ENCODE assay signal across 18 cellular contexts in the genomic region with DNA sequence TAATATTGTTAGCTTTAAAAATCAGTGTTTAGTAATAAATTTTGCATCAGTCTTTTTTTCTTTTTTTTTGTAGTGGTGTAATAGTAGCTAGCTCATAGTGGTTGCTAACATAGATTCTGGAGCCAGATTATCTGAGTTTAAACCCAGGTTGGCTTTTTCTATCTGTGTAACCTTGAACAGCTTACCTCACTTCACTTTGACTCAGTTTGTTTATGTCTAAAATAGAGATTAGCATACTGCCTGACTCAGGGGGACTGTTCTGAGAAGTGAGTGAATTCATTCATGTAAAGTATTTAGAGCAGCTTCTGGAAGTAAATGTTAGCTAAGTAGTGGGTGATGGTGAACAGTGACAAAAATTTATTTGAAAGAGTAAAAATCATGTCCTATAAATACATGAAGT. TPM values are rescaled to one million over a fixed set of nuclear protein-coding genes. Genes with fewer than 3 reads are reported as not detected.
DNase-seq lines count a peak whose midpoint lies in the region; ATAC-seq, FAIRE-seq and TF ChIP-seq lines count a peak whose summit lies in the region.
"Had no signal": no experiment of that assay in that cellular context is flagged by ENCODE, and none has a peak within 500 bp of the region (broad histone marks: within the 10 kb centered on the region; RNA-seq: fewer than 3 reads in every experiment).

No MANE protein-coding gene starts in this region.

- no peaks in the 10 kb centered on the region for H4K20me1 ChIP-seq in endothelial cell of umbilical vein (replicated peaks; ENCODE audit: control insufficient read depth, extremely low read depth, insufficient read depth, low read length)

- H2AFZ ChIP-seq in endothelial cell of umbilical vein (ENCODE audit: low read depth, low read length): no peak overlapping the region
- H2AFZ ChIP-seq: GM23338 had no signal

- FAIRE-seq in endothelial cell of umbilical vein (lab: Jason Lieb, UNC) (no peak), GM19239 (lab: Jason Lieb, UNC) (no peak)

- no peak for ATAC-seq in HG02678 (IDR thresholded peaks at IDR 0.05; ENCODE audit: unreplicated experiment)
- ATAC-seq: GM23338, sciatic nerve had no signal

- H3K4me1 Mint-ChIP-seq in T-helper 1 cell treated with Interleukin-12 subunit alpha and Interleukin-12 subunit beta and Interleukin-4 antibody, amounts not matched to agents 30 μg/mL and 1 μg/mL, for 36 hours (ENCODE audit: low read depth): peaks cover 16% of the 10 kb centered on the region
- H3K4me1 Mint-ChIP-seq: GM23338 had no signal

- BruUV-seq in endothelial cell of umbilical vein (replicated peaks; lab: Mats Ljungman, UMichigan): no TSS peak

- H3K27ac ChIP-seq in endothelial cell of umbilical vein (ENCODE audit: insufficient read depth, low read depth, low read length): no peak overlapping the region
- H3K27ac ChIP-seq in sigmoid colon: peak overlapping the region; percentile 3 to 63 (median 52)

- H3K9me3 Mint-ChIP-seq in T-helper 1 cell treated with Interleukin-12 subunit alpha and Interleukin-12 subunit beta and Interleukin-4 antibody, amounts not matched to agents 30 μg/mL and 1 μg/mL, for 36 hours: no peaks in the 10 kb centered on the region
- H3K9me3 Mint-ChIP-seq: activated naive CD8-positive, alpha-beta T cell treated with anti-CD3 and anti-CD28 coated beads, Interleukin-2, amount 10 ng/mL, durations not matched to agents 7 days and 5 days; dendritic cell treated with granulocyte-macrophage colony-stimulating factor and Interleukin-4, amounts not matched to agents 40 ng/mL and 50 ng/mL, for 4 days; GM23338; natural killer cell treated with Interleukin-12 subunit alpha and Interleukin-12 subunit beta and Interleukin-15 and Interleukin-18, amount 100 ng/mL, for 72 hours had no signal

- H3K4me1 ChIP-seq in endothelial cell of umbilical vein (ENCODE audit: control insufficient read depth, extremely low read depth, insufficient read depth, low read length) (peaks cover 36% of the 10 kb centered on the region), sigmoid colon (peaks cover 0 to 84% (median 65%) of the 10 kb centered on the region in 4 donors)
- H3K4me1 ChIP-seq: BE2C had no signal

- POLR2A ChIA-PET in endothelial cell of umbilical vein (lab: Charles Lee): no interaction called here

- peak overlapping the region; percentile 39 for H3K27ac Mint-ChIP-seq in T-helper 1 cell treated with Interleukin-12 subunit alpha and Interleukin-12 subunit beta and Interleukin-4 antibody, amounts not matched to agents 30 μg/mL and 1 μg/mL, for 36 hours
- H3K27ac Mint-ChIP-seq: activated naive CD8-positive, alpha-beta T cell treated with anti-CD3 and anti-CD28 coated beads, Interleukin-2, amount 10 ng/mL, durations not matched to agents 7 days and 5 days; dendritic cell treated with granulocyte-macrophage colony-stimulating factor and Interleukin-4, amounts not matched to agents 40 ng/mL and 50 ng/mL, for 4 days; GM23338; natural killer cell treated with Interleukin-12 subunit alpha and Interleukin-12 subunit beta and Interleukin-15 and Interleukin-18, amount 100 ng/mL, for 72 hours had no signal

- intact Hi-C loops in endothelial cell of umbilical vein (cut with micrococcal nuclease) (no loop called here), sigmoid colon (cut with DNase I) (loop anchor here (5.0 kb wide), 1 partner anchor 33 kb away; a partner anchor contains a TSS)

- H3K9me3 ChIP-seq in endothelial cell of umbilical vein (replicated peaks; ENCODE audit: control insufficient read depth, insufficient read depth, low read length) (no peaks in the 10 kb centered on the region), sigmoid colon (no peaks in the 10 kb centered on the region)
- H3K9me3 ChIP-seq: BE2C had no signal

- no peak overlapping the region for H3K9ac ChIP-seq in endothelial cell of umbilical vein (replicated peaks; ENCODE audit: extremely low read depth, insufficient read depth, low read length)

- H3K4me3 Mint-ChIP-seq in T-helper 1 cell treated with Interleukin-12 subunit alpha and Interleukin-12 subunit beta and Interleukin-4 antibody, amounts not matched to agents 30 μg/mL and 1 μg/mL, for 36 hours: no peak overlapping the region
- H3K4me3 Mint-ChIP-seq: activated naive CD8-positive, alpha-beta T cell treated with anti-CD3 and anti-CD28 coated beads, Interleukin-2, amount 10 ng/mL, durations not matched to agents 7 days and 5 days; dendritic cell treated with granulocyte-macrophage colony-stimulating factor and Interleukin-4, amounts not matched to agents 40 ng/mL and 50 ng/mL, for 4 days; GM23338; natural killer cell treated with Interleukin-12 subunit alpha and Interleukin-12 subunit beta and Interleukin-15 and Interleukin-18, amount 100 ng/mL, for 72 hours had no signal

- H3K79me2 ChIP-seq in endothelial cell of umbilical vein (ENCODE audit: control insufficient read depth, insufficient read depth, low read length): peaks cover 11% of the 10 kb centered on the region

- TF ChIP-seq POLR2A in endothelial cell of umbilical vein (IDR thresholded peaks at IDR 0.05; ENCODE audit: low read depth, low read length) (no peak), sigmoid colon (IDR thresholded peaks at IDR 0.05) (no peak)

- H3K27me3 Mint-ChIP-seq in T-helper 1 cell treated with Interleukin-12 subunit alpha and Interleukin-12 subunit beta and Interleukin-4 antibody, amounts not matched to agents 30 μg/mL and 1 μg/mL, for 36 hours (ENCODE audit: low read depth): no peaks in the 10 kb centered on the region
- H3K27me3 Mint-ChIP-seq: activated naive CD8-positive, alpha-beta T cell treated with anti-CD3 and anti-CD28 coated beads, Interleukin-2, amount 10 ng/mL, durations not matched to agents 7 days and 5 days; dendritic cell treated with granulocyte-macrophage colony-stimulating factor and Interleukin-4, amounts not matched to agents 40 ng/mL and 50 ng/mL, for 4 days; natural killer cell treated with Interleukin-12 subunit alpha and Interleukin-12 subunit beta and Interleukin-15 and Interleukin-18, amount 100 ng/mL, for 72 hours had no signal

- H3K36me3 Mint-ChIP-seq in T-helper 1 cell treated with Interleukin-12 subunit alpha and Interleukin-12 subunit beta and Interleukin-4 antibody, amounts not matched to agents 30 μg/mL and 1 μg/mL, for 36 hours (ENCODE audit: low read depth): peaks cover 15% of the 10 kb centered on the region

- CTCF ChIA-PET in endothelial cell of umbilical vein (lab: Charles Lee): interaction anchor here (1.3 to 2.0 kb wide), 4 partner anchors 8 to 1381 kb away, joined by 3 to 9 read pairs (median 6); no protein-coding TSS in a partner anchor

- H3K36me3 ChIP-seq in endothelial cell of umbilical vein (ENCODE audit: control insufficient read depth in 2 of 2, extremely low read depth in 1 of 2, insufficient read depth in 2 of 2, low read length in 2 of 2) (peaks cover 0 to 5% of the 10 kb centered on the region in 2 experiments), sigmoid colon (peaks cover 0 to 6% (median 0%) of the 10 kb centered on the region in 4 donors)

- no peak overlapping the region for H3K4me3 ChIP-seq in endothelial cell of umbilical vein (replicated peaks in 1 of 3; ENCODE audit: insufficient read depth in 1 of 3, low read depth in 1 of 3, low read length in 3 of 3)
- H3K4me3 ChIP-seq in sigmoid colon: no peak overlapping the region
- H3K4me3 ChIP-seq: GM23338, lung had no signal

- H3K9me1 ChIP-seq in endothelial cell of umbilical vein (replicated peaks; ENCODE audit: control insufficient read depth, extremely low read depth, insufficient read depth, low read length): no peaks in the 10 kb centered on the region

- H3K27me3 ChIP-seq in endothelial cell of umbilical vein (ENCODE audit: control insufficient read depth in 2 of 2, insufficient read depth in 2 of 2, low read length in 2 of 2) (no peaks in the 10 kb centered on the region), sigmoid colon (no peaks in the 10 kb centered on the region)
- H3K27me3 ChIP-seq: BE2C had no signal

- DNase-seq in H4 (ENCODE audit: low spot score): peak; percentile 20
- DNase-seq in endothelial cell of umbilical vein (ENCODE audit: low read depth, low spot score): peak; percentile 27
- DNase-seq in sigmoid colon: no peak
- DNase-seq in GM19239 (ENCODE audit: insufficient read length, low spot score): no peak
- DNase-seq in HT-29 (ENCODE audit: low spot score): no peak
- DNase-seq: activated naive CD8-positive, alpha-beta T cell treated with anti-CD3 and anti-CD28 coated beads, Interleukin-2, amount 10 ng/mL, durations not matched to agents 7 days and 5 days; BE2C; DMS 273 treated with DMSO at 0.1 percent for 48 hours; MV-4-11; NCI-H2081 treated with DMSO at 0.1 percent for 48 hours; NCI-H774 had no signal

- H3K4me2 ChIP-seq in endothelial cell of umbilical vein (ENCODE audit: insufficient read depth, low read length): no peak overlapping the region
- H3K4me2 ChIP-seq: GM23338 had no signal

- dilution Hi-C loops in endothelial cell of umbilical vein (cut with MboI; ENCODE audit: extremely low pct_ligation_motif_present, low sequenced_read_pairs): no loop called here

- TF ChIP-seq CTCF in endothelial cell of umbilical vein (IDR thresholded peaks at IDR 0.05; ENCODE audit: extremely low read depth in 1 of 2, insufficient read depth in 1 of 2, low read depth in 1 of 2, low read length in 2 of 2) (no peak), sigmoid colon (IDR thresholded peaks at IDR 0.05) (no peak)

- TF ChIP-seq EP300 in sigmoid colon (IDR thresholded peaks at IDR 0.05): no peak

TF ChIP-seq in endothelial cell of umbilical vein, 7 proteins besides CTCF, POLR2A, EP300 and RAD21 (continues in another document):
- TF ChIP-seq, protein P1, sequence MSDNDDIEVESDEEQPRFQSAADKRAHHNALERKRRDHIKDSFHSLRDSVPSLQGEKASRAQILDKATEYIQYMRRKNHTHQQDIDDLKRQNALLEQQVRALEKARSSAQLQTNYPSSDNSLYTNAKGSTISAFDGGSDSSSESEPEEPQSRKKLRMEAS (IDR thresholded peaks at IDR 0.05; ENCODE audit: insufficient read depth, insufficient read length): no peak
- TF ChIP-seq MYC (IDR thresholded peaks at IDR 0.05; ENCODE audit: low read depth, low read length) (no peak), POLR2AphosphoS5 (IDR thresholded peaks at IDR 0.05; ENCODE audit: insufficient read depth, low read depth, low read length) (no peak), GATA2 (IDR thresholded peaks at IDR 0.05; ENCODE audit: insufficient read depth, insufficient read length, low read depth, low read length) (no peak)

RNA-seq across cellular contexts. Expression of a gene that starts 32.9 kb away (rescaled TPM):
- 1.4 and 1.8 TPM in 2 replicates for total RNA-seq in H4 (2014; rRNA removed; shearing (Covaris generic))
- total RNA-seq in endothelial cell of umbilical vein: 11.7 and 14.8 TPM in 2 replicates
- polyA plus RNA-seq in endothelial cell of umbilical vein: 1.8 and 2.8 TPM in 2 replicates
- 2.9 and 3.2 TPM in 2 replicates for polyA plus RNA-seq in endothelial cell of umbilical vein (2011; cell fraction: cytosol; rRNA removed)
- 10.3 and 10.5 TPM in 2 replicates for polyA plus RNA-seq in endothelial cell of umbilical vein (2011; cell fraction: nucleus; rRNA removed)
- 6.8 and 7.2 TPM in 2 replicates for polyA plus RNA-seq in endothelial cell of umbilical vein (2012)
- polyA minus RNA-seq in endothelial cell of umbilical vein: 7.6 and 8.5 TPM in 2 replicates
- polyA minus RNA-seq in endothelial cell of umbilical vein (2011; cell fraction: cytosol; rRNA and poly(A)+ RNA removed): 3.6 TPM
- polyA minus RNA-seq in endothelial cell of umbilical vein (2011; cell fraction: nucleus; rRNA and poly(A)+ RNA removed): 10.7 and 12.6 TPM in 2 replicates
- 10 to 100 TPM; 27.5 to 39.2 (median 30.4) TPM for total RNA-seq in sigmoid colon
- polyA plus RNA-seq in sigmoid colon: 1 to 10 TPM; 6.4 to 9.6 (median 7.2) TPM
- total RNA-seq in HT-29 (2014; rRNA removed; shearing (Covaris generic)): 1.2 TPM in 2 replicates

Comparison
In these comparisons a context has a peak if more than half of its experiments do, and no peak if none do; other contexts are left out.
1. DNase-seq: peak in H4 (single experiment) and endothelial cell of umbilical vein (single experiment); none in sigmoid colon (single experiment), GM19239 (single experiment) and HT-29 (single experiment).